35 cellular contexts compared by ENCODE assay signal in the genomic region with DNA sequence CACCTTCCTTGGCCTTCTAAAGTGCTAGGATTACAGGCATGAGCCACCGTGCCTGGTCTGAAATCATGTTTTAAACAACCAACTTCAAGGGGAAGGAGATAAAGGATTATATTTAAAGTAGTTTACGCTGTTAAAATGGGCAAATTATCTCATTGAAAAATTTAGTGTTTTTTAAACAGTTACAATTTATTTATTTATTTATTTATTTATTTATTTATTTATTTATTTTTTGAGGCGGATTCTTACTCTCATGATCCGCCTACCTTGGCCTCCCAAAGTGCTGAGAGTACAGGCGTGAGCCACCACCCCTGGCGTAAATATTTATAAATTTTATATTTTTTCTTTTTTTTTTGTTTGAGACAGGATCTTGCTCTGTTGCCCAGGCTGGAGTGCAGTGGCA.
"Had no signal": no experiment of that assay in that cellular context is flagged by ENCODE, and none has a peak within 500 bp of the region (broad histone marks: within the 10 kb centered on the region; RNA-seq: fewer than 3 reads in every experiment).

No MANE protein-coding gene starts in this region.

- FAIRE-seq: colon had no signal

- H3K27me3 ChIP-seq: adrenal gland, body of pancreas, esophagus muscularis mucosa, foreskin keratinocyte, gastrocnemius medialis, heart left ventricle had no signal

- DNase-seq: activated CD4-positive, alpha-beta memory T cell treated with anti-CD3 and anti-CD28 coated beads, Interleukin-2, amount 10 ng/mL, durations not matched to agents 7 days and 5 days; activated CD4-positive, alpha-beta T cell treated with anti-CD3 and anti-CD28 coated beads for 1 hour; activated CD4-positive, alpha-beta T cell treated with anti-CD3 and anti-CD28 coated beads for 4 hours; activated CD4-positive, alpha-beta T cell treated with anti-CD3 and anti-CD28 coated beads, Interleukin-2, amount 10 ng/mL, durations not matched to agents 7 days and 5 days; activated CD4-positive, alpha-beta T cell treated with anti-CD3 and anti-CD28 coated beads, Interleukin-2, amount 50 U/mL, for 4 hours; activated CD8-positive, alpha-beta memory T cell treated with anti-CD3 and anti-CD28 coated beads, Interleukin-2, amount 10 ng/mL, durations not matched to agents 7 days and 5 days; activated CD8-positive, alpha-beta memory T cell treated with anti-CD3 and anti-CD28 coated beads, Interleukin-2, amount 50 U/mL, for 4 hours; activated naive CD4-positive, alpha-beta T cell treated with anti-CD3 and anti-CD28 coated beads for 36 hours; activated naive CD8-positive, alpha-beta T cell treated with anti-CD3 and anti-CD28 coated beads for 36 hours; activated naive CD8-positive, alpha-beta T cell treated with anti-CD3 and anti-CD28 coated beads, Interleukin-2, amount 50 U/mL, for 24 hours; activated T-cell treated with anti-CD3 and anti-CD28 coated beads, Interleukin-2, amount 50 U/mL, for 1 hour; amygdala; body of pancreas; caudate nucleus; cortex of kidney; dermis blood vessel endothelial cell; effector CD4-positive, alpha-beta T cell; effector memory CD8-positive, alpha-beta T cell; erythroblast; foreskin keratinocyte; gastrocnemius medialis; glutamatergic neuron; heart left ventricle; T-helper 1 cell; T-helper 17 cell; T1000 had no signal

- H3K4me1 Mint-ChIP-seq: WTC11 had no signal

- H3K9me3 ChIP-seq: adrenal gland, body of pancreas, esophagus muscularis mucosa, gastrocnemius medialis, heart left ventricle had no signal

- H3K4me3 ChIP-seq: adrenal gland, body of pancreas, esophagus muscularis mucosa, gastrocnemius medialis, heart left ventricle had no signal

- H3K27ac ChIP-seq: adrenal gland, body of pancreas, esophagus muscularis mucosa, foreskin keratinocyte, gastrocnemius medialis, heart left ventricle, VCaP had no signal

- H3K4me1 ChIP-seq: body of pancreas, heart left ventricle had no signal

- ATAC-seq: activated CD8-positive, alpha-beta memory T cell treated with anti-CD3 and anti-CD28 coated beads, Interleukin-2, amount 10 ng/mL, durations not matched to agents 7 days and 5 days; activated naive CD8-positive, alpha-beta T cell treated with anti-CD3 and anti-CD28 coated beads, Interleukin-2, amount 50 U/mL, for 24 hours; body of pancreas; effector memory CD8-positive, alpha-beta T cell; foreskin keratinocyte; gastrocnemius medialis; heart left ventricle; T-helper 17 cell; WTC11 had no signal

- H3K27ac Mint-ChIP-seq: activated CD4-positive, alpha-beta memory T cell treated with anti-CD3 and anti-CD28 coated beads, Interleukin-2, amount 10 ng/mL, durations not matched to agents 7 days and 5 days; activated CD4-positive, alpha-beta T cell treated with anti-CD3 and anti-CD28 coated beads, Interleukin-2, amount 10 ng/mL, durations not matched to agents 7 days and 5 days; activated CD8-positive, alpha-beta memory T cell treated with anti-CD3 and anti-CD28 coated beads, Interleukin-2, amount 10 ng/mL, durations not matched to agents 7 days and 5 days; activated naive CD4-positive, alpha-beta T cell treated with anti-CD3 and anti-CD28 coated beads for 36 hours; activated naive CD4-positive, alpha-beta T cell treated with anti-CD3 and anti-CD28 coated beads, Interleukin-2, amount 50 U/mL, for 24 hours; activated naive CD8-positive, alpha-beta T cell treated with anti-CD3 and anti-CD28 coated beads for 36 hours; activated naive CD8-positive, alpha-beta T cell treated with anti-CD3 and anti-CD28 coated beads, Interleukin-2, amount 50 U/mL, for 24 hours; activated T-helper 1 cell treated with anti-CD3 and anti-CD28 coated beads, Interleukin-12 subunit alpha, Interleukin-12 subunit beta, Interleukin-2, Interleukin-4 antibody, amounts not matched to agents 30 ng/mL and 10 ng/mL and 1 ng/mL, durations not matched to agents 14 hours and 24 hours and 36 hours; activated T-helper 2 cell treated with anti-CD3 and anti-CD28 coated beads, Interferon-gamma antibody, Interleukin-2, Interleukin-4, amounts not matched to agents 10 μg/mL and 5 μg/mL and 100 μg/mL, durations not matched to agents 14 hours and 24 hours and 36 hours; effector memory CD8-positive, alpha-beta T cell; T-helper 17 cell; T-helper 2 cell treated with Interferon-gamma antibody and Interleukin-4, amounts not matched to agents 5 μg/mL and 100 μg/mL, for 36 hours; WTC11 had no signal

- H3K9me3 Mint-ChIP-seq: activated CD4-positive, alpha-beta memory T cell treated with anti-CD3 and anti-CD28 coated beads, Interleukin-2, amount 10 ng/mL, durations not matched to agents 7 days and 5 days; activated CD4-positive, alpha-beta T cell treated with anti-CD3 and anti-CD28 coated beads, Interleukin-2, amount 10 ng/mL, durations not matched to agents 7 days and 5 days; activated naive CD4-positive, alpha-beta T cell treated with anti-CD3 and anti-CD28 coated beads for 36 hours; activated naive CD4-positive, alpha-beta T cell treated with anti-CD3 and anti-CD28 coated beads, Interleukin-2, amount 50 U/mL, for 24 hours; activated naive CD8-positive, alpha-beta T cell treated with anti-CD3 and anti-CD28 coated beads for 36 hours; activated naive CD8-positive, alpha-beta T cell treated with anti-CD3 and anti-CD28 coated beads, Interleukin-2, amount 50 U/mL, for 24 hours; activated T-helper 1 cell treated with anti-CD3 and anti-CD28 coated beads, Interleukin-12 subunit alpha, Interleukin-12 subunit beta, Interleukin-2, Interleukin-4 antibody, amounts not matched to agents 30 ng/mL and 10 ng/mL and 1 ng/mL, durations not matched to agents 14 hours and 24 hours and 36 hours; activated T-helper 2 cell treated with anti-CD3 and anti-CD28 coated beads, Interferon-gamma antibody, Interleukin-2, Interleukin-4, amounts not matched to agents 10 μg/mL and 5 μg/mL and 100 μg/mL, durations not matched to agents 14 hours and 24 hours and 36 hours; effector memory CD8-positive, alpha-beta T cell; T-helper 2 cell treated with Interferon-gamma antibody and Interleukin-4, amounts not matched to agents 5 μg/mL and 100 μg/mL, for 36 hours; WTC11 had no signal

- H3K4me3 Mint-ChIP-seq: activated CD4-positive, alpha-beta memory T cell treated with anti-CD3 and anti-CD28 coated beads, Interleukin-2, amount 10 ng/mL, durations not matched to agents 7 days and 5 days; activated CD4-positive, alpha-beta T cell treated with anti-CD3 and anti-CD28 coated beads, Interleukin-2, amount 10 ng/mL, durations not matched to agents 7 days and 5 days; activated CD8-positive, alpha-beta memory T cell treated with anti-CD3 and anti-CD28 coated beads, Interleukin-2, amount 10 ng/mL, durations not matched to agents 7 days and 5 days; activated naive CD4-positive, alpha-beta T cell treated with anti-CD3 and anti-CD28 coated beads for 36 hours; activated naive CD4-positive, alpha-beta T cell treated with anti-CD3 and anti-CD28 coated beads, Interleukin-2, amount 50 U/mL, for 24 hours; activated naive CD8-positive, alpha-beta T cell treated with anti-CD3 and anti-CD28 coated beads for 36 hours; activated naive CD8-positive, alpha-beta T cell treated with anti-CD3 and anti-CD28 coated beads, Interleukin-2, amount 50 U/mL, for 24 hours; activated T-helper 1 cell treated with anti-CD3 and anti-CD28 coated beads, Interleukin-12 subunit alpha, Interleukin-12 subunit beta, Interleukin-2, Interleukin-4 antibody, amounts not matched to agents 30 ng/mL and 10 ng/mL and 1 ng/mL, durations not matched to agents 14 hours and 24 hours and 36 hours; effector memory CD8-positive, alpha-beta T cell; T-helper 17 cell; T-helper 2 cell treated with Interferon-gamma antibody and Interleukin-4, amounts not matched to agents 5 μg/mL and 100 μg/mL, for 36 hours; WTC11 had no signal
